In the genomic region with DNA sequence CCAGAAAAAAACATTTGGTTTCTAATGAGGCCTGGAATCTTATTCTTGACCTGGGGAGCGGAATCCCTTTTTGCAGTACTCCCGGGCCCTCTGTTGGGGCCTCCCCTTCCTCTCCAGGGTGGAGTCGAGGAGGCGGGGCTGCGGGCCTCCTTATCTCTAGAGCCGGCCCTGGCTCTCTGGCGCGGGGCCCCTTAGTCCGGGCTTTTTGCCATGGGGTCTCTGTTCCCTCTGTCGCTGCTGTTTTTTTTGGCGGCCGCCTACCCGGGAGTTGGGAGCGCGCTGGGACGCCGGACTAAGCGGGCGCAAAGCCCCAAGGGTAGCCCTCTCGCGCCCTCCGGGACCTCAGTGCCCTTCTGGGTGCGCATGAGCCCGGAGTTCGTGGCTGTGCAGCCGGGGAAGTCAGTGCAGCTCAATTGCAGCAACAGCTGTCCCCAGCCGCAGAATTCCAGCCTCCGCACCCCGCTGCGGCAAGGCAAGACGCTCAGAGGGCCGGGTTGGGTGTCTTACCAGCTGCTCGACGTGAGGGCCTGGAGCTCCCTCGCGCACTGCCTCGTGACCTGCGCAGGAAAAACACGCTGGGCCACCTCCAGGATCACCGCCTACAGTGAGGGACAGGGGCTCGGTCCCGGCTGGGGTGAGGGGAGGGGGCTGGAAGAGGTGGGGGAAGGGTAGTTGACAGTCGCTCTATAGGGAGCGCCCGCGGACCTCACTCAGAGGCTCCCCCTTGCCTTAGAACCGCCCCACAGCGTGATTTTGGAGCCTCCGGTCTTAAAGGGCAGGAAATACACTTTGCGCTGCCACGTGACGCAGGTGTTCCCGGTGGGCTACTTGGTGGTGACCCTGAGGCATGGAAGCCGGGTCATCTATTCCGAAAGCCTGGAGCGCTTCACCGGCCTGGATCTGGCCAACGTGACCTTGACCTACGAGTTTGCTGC, we compare ENCODE assay signal across 1 cellular context.
A peak's percentile ranks its signal among the peaks of the same experiment; 100 is the strongest.
TF ChIP-seq lines count a peak whose summit lies in the region.

A gene with protein sequence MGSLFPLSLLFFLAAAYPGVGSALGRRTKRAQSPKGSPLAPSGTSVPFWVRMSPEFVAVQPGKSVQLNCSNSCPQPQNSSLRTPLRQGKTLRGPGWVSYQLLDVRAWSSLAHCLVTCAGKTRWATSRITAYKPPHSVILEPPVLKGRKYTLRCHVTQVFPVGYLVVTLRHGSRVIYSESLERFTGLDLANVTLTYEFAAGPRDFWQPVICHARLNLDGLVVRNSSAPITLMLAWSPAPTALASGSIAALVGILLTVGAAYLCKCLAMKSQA (plus strand): TSS at position 153 of the 935 bp plus-strand sequence. CDS start 58 bp downstream, at position 211.

TF ChIP-seq in HEK293, 187 proteins besides CTCF, POLR2A, EP300 and RAD21 (continued from another document and continues in another):
- TF ChIP-seq, protein P1, sequence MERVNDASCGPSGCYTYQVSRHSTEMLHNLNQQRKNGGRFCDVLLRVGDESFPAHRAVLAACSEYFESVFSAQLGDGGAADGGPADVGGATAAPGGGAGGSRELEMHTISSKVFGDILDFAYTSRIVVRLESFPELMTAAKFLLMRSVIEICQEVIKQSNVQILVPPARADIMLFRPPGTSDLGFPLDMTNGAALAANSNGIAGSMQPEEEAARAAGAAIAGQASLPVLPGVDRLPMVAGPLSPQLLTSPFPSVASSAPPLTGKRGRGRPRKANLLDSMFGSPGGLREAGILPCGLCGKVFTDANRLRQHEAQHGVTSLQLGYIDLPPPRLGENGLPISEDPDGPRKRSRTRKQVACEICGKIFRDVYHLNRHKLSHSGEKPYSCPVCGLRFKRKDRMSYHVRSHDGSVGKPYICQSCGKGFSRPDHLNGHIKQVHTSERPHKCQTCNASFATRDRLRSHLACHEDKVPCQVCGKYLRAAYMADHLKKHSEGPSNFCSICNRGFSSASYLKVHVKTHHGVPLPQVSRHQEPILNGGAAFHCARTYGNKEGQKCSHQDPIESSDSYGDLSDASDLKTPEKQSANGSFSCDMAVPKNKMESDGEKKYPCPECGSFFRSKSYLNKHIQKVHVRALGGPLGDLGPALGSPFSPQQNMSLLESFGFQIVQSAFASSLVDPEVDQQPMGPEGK (tag by site-specific recombination; IDR thresholded peaks at IDR 0.05), result peak; percentile 59
- TF ChIP-seq ZBTB20 (tag by site-specific recombination; IDR thresholded peaks at IDR 0.05) (peak; percentile 95), GLIS1 (tag by site-specific recombination; IDR thresholded peaks at IDR 0.05) (peak; percentile 32; the same call in 1 of the 2 replicates), ZNF175 (tag by site-specific recombination; IDR thresholded peaks at IDR 0.05) (no peak), ZBTB26 (tag by site-specific recombination; optimal IDR thresholded peaks at IDR 0.05) (peak; percentile 65), ZNF473 (tag by site-specific recombination; IDR thresholded peaks at IDR 0.05) (no peak), SCRT2 (tag by site-specific recombination; IDR thresholded peaks at IDR 0.05) (peak; percentile 96), ZNF292 (tag by site-specific recombination; IDR thresholded peaks at IDR 0.05; ENCODE audit: borderline replicate concordance, low read depth) (no peak), ZNF112 (tag by site-specific recombination; IDR thresholded peaks at IDR 0.05) (no peak), ZNF366 (tag by site-specific recombination; conservative IDR thresholded peaks at IDR 0.05) (0 out of 2 replicates have a peak, but pooled peaks have one; percentile 22), SCRT1 (tag by site-specific recombination; IDR thresholded peaks at IDR 0.05; ENCODE audit: borderline replicate concordance) (peak; percentile 51), ZNF398 (tag by site-specific recombination; IDR thresholded peaks at IDR 0.05) (peak; percentile 34; the same call in 1 of the 2 replicates), ZNF501 (tag by site-specific recombination; IDR thresholded peaks at IDR 0.05) (0 out of 2 replicates have a peak, but pooled peaks have one; percentile 36), ZNF558 (tag by site-specific recombination; IDR thresholded peaks at IDR 0.05) (no peak), ZNF184 (tag by site-specific recombination; IDR thresholded peaks at IDR 0.05) (no peak), ZNF335 (tag by site-specific recombination; conservative IDR thresholded peaks at IDR 0.05) (peak; percentile 93), ZNF670 (tag by site-specific recombination; IDR thresholded peaks at IDR 0.05; ENCODE audit: low read depth) (no peak), ZNF658 (tag by site-specific recombination; IDR thresholded peaks at IDR 0.05) (no peak), ZBTB10 (tag by site-specific recombination; IDR thresholded peaks at IDR 0.05) (no peak; the same call in 1 of the 2 replicates), KLF7 (tag by site-specific recombination; IDR thresholded peaks at IDR 0.05; ENCODE audit: borderline replicate concordance) (peak; percentile 33; the same call in 1 of the 2 replicates), ZBTB48 (tag by site-specific recombination; IDR thresholded peaks at IDR 0.05) (peak; percentile 79), ZBTB11 (tag by site-specific recombination; conservative IDR thresholded peaks at IDR 0.05; ENCODE audit: low read depth) (peak; percentile 75), ZSCAN23 (tag by site-specific recombination; IDR thresholded peaks at IDR 0.05) (no peak), ZNF555 (tag by site-specific recombination; conservative IDR thresholded peaks at IDR 0.05) (no peak), SP7 (tag by site-specific recombination; IDR thresholded peaks at IDR 0.05) (peak; percentile 78; the same call in 1 of the 2 replicates)
- TF ChIP-seq, protein P2, sequence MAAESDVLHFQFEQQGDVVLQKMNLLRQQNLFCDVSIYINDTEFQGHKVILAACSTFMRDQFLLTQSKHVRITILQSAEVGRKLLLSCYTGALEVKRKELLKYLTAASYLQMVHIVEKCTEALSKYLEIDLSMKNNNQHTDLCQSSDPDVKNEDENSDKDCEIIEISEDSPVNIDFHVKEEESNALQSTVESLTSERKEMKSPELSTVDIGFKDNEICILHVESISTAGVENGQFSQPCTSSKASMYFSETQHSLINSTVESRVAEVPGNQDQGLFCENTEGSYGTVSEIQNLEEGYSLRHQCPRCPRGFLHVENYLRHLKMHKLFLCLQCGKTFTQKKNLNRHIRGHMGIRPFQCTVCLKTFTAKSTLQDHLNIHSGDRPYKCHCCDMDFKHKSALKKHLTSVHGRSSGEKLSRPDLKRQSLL (tag by site-specific recombination; IDR thresholded peaks at IDR 0.05), result peak; percentile 49
- TF ChIP-seq, protein P3, sequence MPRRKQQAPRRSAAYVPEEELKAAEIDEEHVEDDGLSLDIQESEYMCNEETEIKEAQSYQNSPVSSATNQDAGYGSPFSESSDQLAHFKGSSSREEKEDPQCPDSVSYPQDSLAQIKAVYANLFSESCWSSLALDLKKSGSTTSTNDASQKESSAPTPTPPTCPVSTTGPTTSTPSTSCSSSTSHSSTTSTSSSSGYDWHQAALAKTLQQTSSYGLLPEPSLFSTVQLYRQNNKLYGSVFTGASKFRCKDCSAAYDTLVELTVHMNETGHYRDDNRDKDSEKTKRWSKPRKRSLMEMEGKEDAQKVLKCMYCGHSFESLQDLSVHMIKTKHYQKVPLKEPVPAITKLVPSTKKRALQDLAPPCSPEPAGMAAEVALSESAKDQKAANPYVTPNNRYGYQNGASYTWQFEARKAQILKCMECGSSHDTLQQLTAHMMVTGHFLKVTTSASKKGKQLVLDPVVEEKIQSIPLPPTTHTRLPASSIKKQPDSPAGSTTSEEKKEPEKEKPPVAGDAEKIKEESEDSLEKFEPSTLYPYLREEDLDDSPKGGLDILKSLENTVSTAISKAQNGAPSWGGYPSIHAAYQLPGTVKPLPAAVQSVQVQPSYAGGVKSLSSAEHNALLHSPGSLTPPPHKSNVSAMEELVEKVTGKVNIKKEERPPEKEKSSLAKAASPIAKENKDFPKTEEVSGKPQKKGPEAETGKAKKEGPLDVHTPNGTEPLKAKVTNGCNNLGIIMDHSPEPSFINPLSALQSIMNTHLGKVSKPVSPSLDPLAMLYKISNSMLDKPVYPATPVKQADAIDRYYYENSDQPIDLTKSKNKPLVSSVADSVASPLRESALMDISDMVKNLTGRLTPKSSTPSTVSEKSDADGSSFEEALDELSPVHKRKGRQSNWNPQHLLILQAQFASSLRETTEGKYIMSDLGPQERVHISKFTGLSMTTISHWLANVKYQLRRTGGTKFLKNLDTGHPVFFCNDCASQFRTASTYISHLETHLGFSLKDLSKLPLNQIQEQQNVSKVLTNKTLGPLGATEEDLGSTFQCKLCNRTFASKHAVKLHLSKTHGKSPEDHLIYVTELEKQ (tag by site-specific recombination; IDR thresholded peaks at IDR 0.05; ENCODE audit: borderline replicate concordance), result no peak
- TF ChIP-seq, protein P4, sequence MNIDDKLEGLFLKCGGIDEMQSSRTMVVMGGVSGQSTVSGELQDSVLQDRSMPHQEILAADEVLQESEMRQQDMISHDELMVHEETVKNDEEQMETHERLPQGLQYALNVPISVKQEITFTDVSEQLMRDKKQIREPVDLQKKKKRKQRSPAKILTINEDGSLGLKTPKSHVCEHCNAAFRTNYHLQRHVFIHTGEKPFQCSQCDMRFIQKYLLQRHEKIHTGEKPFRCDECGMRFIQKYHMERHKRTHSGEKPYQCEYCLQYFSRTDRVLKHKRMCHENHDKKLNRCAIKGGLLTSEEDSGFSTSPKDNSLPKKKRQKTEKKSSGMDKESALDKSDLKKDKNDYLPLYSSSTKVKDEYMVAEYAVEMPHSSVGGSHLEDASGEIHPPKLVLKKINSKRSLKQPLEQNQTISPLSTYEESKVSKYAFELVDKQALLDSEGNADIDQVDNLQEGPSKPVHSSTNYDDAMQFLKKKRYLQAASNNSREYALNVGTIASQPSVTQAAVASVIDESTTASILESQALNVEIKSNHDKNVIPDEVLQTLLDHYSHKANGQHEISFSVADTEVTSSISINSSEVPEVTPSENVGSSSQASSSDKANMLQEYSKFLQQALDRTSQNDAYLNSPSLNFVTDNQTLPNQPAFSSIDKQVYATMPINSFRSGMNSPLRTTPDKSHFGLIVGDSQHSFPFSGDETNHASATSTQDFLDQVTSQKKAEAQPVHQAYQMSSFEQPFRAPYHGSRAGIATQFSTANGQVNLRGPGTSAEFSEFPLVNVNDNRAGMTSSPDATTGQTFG (tag by site-specific recombination; IDR thresholded peaks at IDR 0.05; ENCODE audit: borderline replicate concordance), result no peak
